ENCODE assay signal across 1 cellular context in the genomic region with DNA sequence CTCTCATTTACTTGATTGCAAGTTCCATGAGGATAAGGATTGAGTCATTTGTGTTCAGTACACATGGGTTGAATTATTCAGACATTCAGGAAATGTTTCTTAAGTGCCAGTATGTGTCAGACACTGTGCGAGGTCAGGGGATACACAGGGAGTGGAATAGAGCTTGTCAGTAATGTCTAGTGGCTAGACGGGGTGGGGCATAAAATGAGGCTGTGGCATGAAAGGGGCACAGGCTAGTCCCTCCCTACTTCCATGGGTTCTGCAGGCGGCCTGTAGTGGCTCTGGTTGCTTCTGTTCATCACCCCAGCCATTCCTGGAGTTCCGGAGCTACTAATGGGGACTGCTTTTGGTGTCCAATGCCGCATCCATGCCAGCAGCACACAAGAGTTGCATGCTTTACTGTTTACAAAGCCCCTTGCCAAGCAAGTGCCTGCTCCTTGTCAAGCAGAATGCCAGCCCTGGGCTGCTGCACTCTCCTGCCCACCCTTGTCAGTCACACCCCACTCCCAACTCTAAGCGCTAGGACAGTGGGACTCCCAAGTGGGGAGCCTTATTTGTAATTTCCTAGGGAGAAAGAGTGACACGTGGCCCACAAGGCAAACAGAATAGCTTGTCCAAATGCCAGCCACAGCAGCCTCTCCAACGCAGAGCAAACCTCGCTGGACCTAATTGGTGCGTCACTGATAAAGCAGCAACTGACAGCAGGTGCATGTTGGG.
TF ChIP-seq lines count a peak whose summit lies in the region.

No MANE protein-coding gene starts in this region.

TF ChIP-seq in SK-N-SH treated with all-trans-retinoic acid at 6 μM for 48 hours, 23 proteins besides CTCF, POLR2A, EP300 and RAD21 (continued from another document):
- no peak for TF ChIP-seq OSR1 (CRISPR knock-in tag; IDR thresholded peaks at IDR 0.05)
- TF ChIP-seq, protein P1, sequence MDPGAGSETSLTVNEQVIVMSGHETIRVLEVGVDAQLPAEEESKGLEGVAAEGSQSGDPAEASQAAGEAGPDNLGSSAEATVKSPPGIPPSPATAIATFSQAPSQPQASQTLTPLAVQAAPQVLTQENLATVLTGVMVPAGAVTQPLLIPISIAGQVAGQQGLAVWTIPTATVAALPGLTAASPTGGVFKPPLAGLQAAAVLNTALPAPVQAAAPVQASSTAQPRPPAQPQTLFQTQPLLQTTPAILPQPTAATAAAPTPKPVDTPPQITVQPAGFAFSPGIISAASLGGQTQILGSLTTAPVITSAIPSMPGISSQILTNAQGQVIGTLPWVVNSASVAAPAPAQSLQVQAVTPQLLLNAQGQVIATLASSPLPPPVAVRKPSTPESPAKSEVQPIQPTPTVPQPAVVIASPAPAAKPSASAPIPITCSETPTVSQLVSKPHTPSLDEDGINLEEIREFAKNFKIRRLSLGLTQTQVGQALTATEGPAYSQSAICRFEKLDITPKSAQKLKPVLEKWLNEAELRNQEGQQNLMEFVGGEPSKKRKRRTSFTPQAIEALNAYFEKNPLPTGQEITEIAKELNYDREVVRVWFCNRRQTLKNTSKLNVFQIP (CRISPR knock-in tag; IDR thresholded peaks at IDR 0.05; ENCODE audit: borderline replicate concordance, low read depth): no peak
